In genomic region chr20:50609438-50609989, GRCh38 we compare ENCODE assay signal across 15 cellular contexts.
A peak's percentile ranks its signal among the peaks of the same experiment; 100 is the strongest.
DNase-seq lines count a peak whose midpoint lies in the region; ATAC-seq, FAIRE-seq and TF ChIP-seq lines count a peak whose summit lies in the region.
"Had no signal": no experiment of that assay in that cellular context is flagged by ENCODE, and none has a peak within 500 bp of the region (broad histone marks: within the 10 kb centered on the region; RNA-seq: fewer than 3 reads in every experiment).

No MANE protein-coding gene starts in this region.

- H3K79me1 ChIP-seq in IMR-90 (ENCODE audit: low read depth in 1 of 2, low read length in 2 of 2) (no peaks in the 10 kb centered on the region), mesenchymal stem cell (replicated peaks; ENCODE audit: low read length, poor library complexity, severe bottlenecking) (no peaks in the 10 kb centered on the region)

- H3K4me3 ChIP-seq in HepG2 (replicated peaks in 1 of 3; ENCODE audit: insufficient read depth in 1 of 3, low read depth in 2 of 3, low read length in 3 of 3) = no peak overlapping the region
- H3K4me3 ChIP-seq in right lobe of liver = no peak overlapping the region
- no peak overlapping the region for H3K4me3 ChIP-seq in IMR-90 (ENCODE audit: insufficient read depth, low read depth, low read length)
- no peak overlapping the region for H3K4me3 ChIP-seq in mesenchymal stem cell (ENCODE audit: insufficient read depth in 1 of 2, low read depth in 1 of 2, low read length in 2 of 2)
- H3K4me3 ChIP-seq in endodermal cell (ENCODE audit: low read length) = no peak overlapping the region
- H3K4me3 ChIP-seq: BLaER1 treated with 17β-estradiol and CSF1 and Interleukin-3, amounts not matched to agents 10 nM and 100 nM; HAP-1 had no signal

- no peak overlapping the region for H3K56ac ChIP-seq in IMR-90 (ENCODE audit: extremely low read depth, insufficient read depth, low read length)

- no peak overlapping the region for H2BK20ac ChIP-seq in IMR-90 (ENCODE audit: low read depth, low read length)

- H3K18ac ChIP-seq in IMR-90 (ENCODE audit: low read depth, low read length) (no peak overlapping the region), mesenchymal stem cell (ENCODE audit: low read depth in 1 of 2, low read length in 2 of 2) (no peak overlapping the region)

- no peak overlapping the region for H3K23ac ChIP-seq in IMR-90 (ENCODE audit: low read depth, low read length)
- H3K23ac ChIP-seq in mesenchymal stem cell (ENCODE audit: low read length in 2 of 2) = no peak overlapping the region

- POLR2A ChIA-PET in HepG2 (lab: Yijun Ruan, JAX) = no interaction called here
- POLR2A ChIA-PET in IMR-90 (lab: Charles Lee; ENCODE audit: unreplicated experiment) = no interaction called here

- H3K9me3 ChIP-seq in HepG2 (ENCODE audit: low read length) (no peaks in the 10 kb centered on the region), right lobe of liver (no peaks in the 10 kb centered on the region), IMR-90 (ENCODE audit: control insufficient read depth, insufficient read depth, low read length) (no peaks in the 10 kb centered on the region), mesenchymal stem cell (ENCODE audit: control insufficient read depth, low read length) (no peaks in the 10 kb centered on the region), endodermal cell (ENCODE audit: control insufficient read depth, low read length) (no peaks in the 10 kb centered on the region)
- H3K9me3 ChIP-seq: BLaER1 treated with 17β-estradiol and CSF1 and Interleukin-3, amounts not matched to agents 10 nM and 100 nM; HAP-1 had no signal

- ATAC-seq in HepG2 = peak; percentile 11
- ATAC-seq in right lobe of liver = no peak
- ATAC-seq in IMR-90 (ENCODE audit: low read depth) = no peak
- ATAC-seq: CD8-positive, alpha-beta T cell had no signal

- H3K27ac ChIP-seq in HepG2 (ENCODE audit: extremely low read length, insufficient read depth, low read length) (no peak overlapping the region), right lobe of liver (no peak overlapping the region), IMR-90 (ENCODE audit: insufficient read depth, low read length) (no peak overlapping the region), mesenchymal stem cell (ENCODE audit: low read length, poor library complexity, severe bottlenecking) (no peak overlapping the region), endodermal cell (ENCODE audit: low read depth, low read length) (no peak overlapping the region)
- H3K27ac ChIP-seq: BLaER1 treated with 17β-estradiol and CSF1 and Interleukin-3, amounts not matched to agents 10 nM and 100 nM had no signal

- H3K9me3 Mint-ChIP-seq in endodermal cell = no peaks in the 10 kb centered on the region
- H3K9me3 Mint-ChIP-seq: CD8-positive, alpha-beta T cell had no signal

- dilution Hi-C loops in IMR-90 (cut with HindIII; ENCODE audit: low sequenced_read_pairs, unreplicated experiment) = no loop called here

- DNase-seq in HepG2 (ENCODE audit: low spot score) (no peak), right lobe of liver (no peak), IMR-90 (no peak), mesenchymal stem cell (no peak), NCI-H2029 treated with DMSO at 0.1 percent for 48 hours (lab: John Stamatoyannopoulos, UW) (no peak), endodermal cell (no peak), AG08396 (ENCODE audit: low spot score) (no peak)
- DNase-seq: Calu3; CD8-positive, alpha-beta T cell; DMS79 treated with DMSO at 0.1 percent for 48 hours; GF-D8 had no signal

- in situ Hi-C loops in HepG2 (cut with HindIII; ENCODE audit: extremely low pct_ligation_motif_present, low pct_unique_long_range_greater_than_20kb) = no loop called here
- in situ Hi-C loops in IMR-90 (cut with MboI; ENCODE audit: low sequenced_read_pairs) = no loop called here

- no peak for TF ChIP-seq EP300 in HepG2 (IDR thresholded peaks at IDR 0.05; ENCODE audit: low read depth in 2 of 2, low read length in 2 of 2)
- TF ChIP-seq EP300 in HepG2 (CRISPR knock-in tag; IDR thresholded peaks at IDR 0.05; ENCODE audit: borderline replicate concordance) = no peak

- no peak overlapping the region for H2AFZ ChIP-seq in HepG2 (ENCODE audit: low read length)
- peak overlapping the region; percentile 58 for H2AFZ ChIP-seq in IMR-90 (replicated peaks; ENCODE audit: low read length, poor library complexity)
- H2AFZ ChIP-seq in mesenchymal stem cell (ENCODE audit: low read depth, low read length) = no peak overlapping the region

- H2BK12ac ChIP-seq in mesenchymal stem cell (ENCODE audit: low read length in 2 of 2) = no peak overlapping the region

- TF ChIP-seq CTCF in HepG2 (CRISPR knock-in tag; IDR thresholded peaks at IDR 0.05) (no peak), right lobe of liver (IDR thresholded peaks at IDR 0.05) (no peak), IMR-90 (conservative IDR thresholded peaks at IDR 0.05; ENCODE audit: low read depth, low read length) (no peak), endodermal cell (conservative IDR thresholded peaks at IDR 0.05) (no peak)

- H2BK5ac ChIP-seq in IMR-90 (ENCODE audit: low read depth, low read length, poor library complexity, severe bottlenecking) (no peak overlapping the region), mesenchymal stem cell (ENCODE audit: low read depth, low read length, poor library complexity, severe bottlenecking) (no peak overlapping the region)

- no peaks in the 10 kb centered on the region for H3K9me1 ChIP-seq in IMR-90 (ENCODE audit: insufficient read depth, low read length)

- TF ChIP-seq POLR2A in HepG2 (IDR thresholded peaks at IDR 0.05; ENCODE audit: insufficient read depth in 1 of 2, low read depth in 2 of 2, low read length in 2 of 2) (no peak), right lobe of liver (IDR thresholded peaks at IDR 0.05) (no peak), IMR-90 (IDR thresholded peaks at IDR 0.05; ENCODE audit: low read depth, low read length) (no peak)

- H3K36me3 ChIP-seq in HepG2 (replicated peaks in 1 of 2; ENCODE audit: control insufficient read depth in 1 of 2, insufficient read depth in 2 of 2, low read length in 2 of 2) (no peaks in the 10 kb centered on the region), right lobe of liver (no peaks in the 10 kb centered on the region), IMR-90 (ENCODE audit: control insufficient read depth, insufficient read depth, low read length) (peaks cover 4% of the 10 kb centered on the region; the same call in 1 of the 2 replicates), mesenchymal stem cell (ENCODE audit: control insufficient read depth in 1 of 2, insufficient read depth in 2 of 2, low read depth in 1 of 2, low read length in 2 of 2) (peaks cover 59 to 88% of the 10 kb centered on the region in 2 experiments), endodermal cell (ENCODE audit: control insufficient read depth, insufficient read depth, low read length) (no peaks in the 10 kb centered on the region)
- H3K36me3 ChIP-seq: BLaER1 treated with 17β-estradiol and CSF1 and Interleukin-3, amounts not matched to agents 10 nM and 100 nM; HAP-1 had no signal

- no peak for TF ChIP-seq RAD21 in HepG2 (CRISPR knock-in tag; IDR thresholded peaks at IDR 0.05)
- no peak for TF ChIP-seq RAD21 in IMR-90 (IDR thresholded peaks at IDR 0.05; ENCODE audit: low read length)

- no peak for FAIRE-seq in HepG2 (lab: Jason Lieb, UNC)
- FAIRE-seq: H1 had no signal

- no peaks in the 10 kb centered on the region for H3K27me3 Mint-ChIP-seq in endodermal cell (ENCODE audit: insufficient read depth)
- H3K27me3 Mint-ChIP-seq: B cell had no signal

- H4K91ac ChIP-seq in IMR-90 (ENCODE audit: insufficient read depth, low read depth, low read length) = no peak overlapping the region
- no peak overlapping the region for H4K91ac ChIP-seq in mesenchymal stem cell (ENCODE audit: low read length)

- no peak overlapping the region for H2BK15ac ChIP-seq in IMR-90 (ENCODE audit: low read depth, low read length)
- H2BK15ac ChIP-seq in mesenchymal stem cell (ENCODE audit: low read depth, poor library complexity, severe bottlenecking) = peak overlapping the region; percentile 26

- H3K4me1 ChIP-seq in HepG2 (ENCODE audit: insufficient read depth, low read length) (no peaks in the 10 kb centered on the region; the same call in 1 of the 2 replicates), right lobe of liver (peaks cover 0 to 18% (median 4%) of the 10 kb centered on the region in 4 donors), IMR-90 (ENCODE audit: control insufficient read depth, insufficient read depth, low read length) (0 out of 2 replicates have a peak, but pooled peaks cover 4% of the 10 kb centered on the region), mesenchymal stem cell (ENCODE audit: control insufficient read depth, insufficient read depth, low read depth, low read length) (peaks cover 6% of the 10 kb centered on the region), endodermal cell (ENCODE audit: control insufficient read depth, insufficient read depth, low read length) (no peaks in the 10 kb centered on the region)
- H3K4me1 ChIP-seq: HAP-1 had no signal

- H3K27me3 ChIP-seq in HepG2 (ENCODE audit: control insufficient read depth in 1 of 2, insufficient read depth in 2 of 2, low read length in 2 of 2) (peaks cover 7 to 11% of the 10 kb centered on the region in 2 experiments; a peak in 1 of 5 replicates), right lobe of liver (no peaks in the 10 kb centered on the region), IMR-90 (ENCODE audit: control insufficient read depth, insufficient read depth, low read length) (no peaks in the 10 kb centered on the region), mesenchymal stem cell (ENCODE audit: control insufficient read depth in 1 of 2, insufficient read depth in 1 of 2, low read length in 2 of 2) (no peaks in the 10 kb centered on the region), endodermal cell (ENCODE audit: control insufficient read depth, insufficient read depth, low read length, poor library complexity, severe bottlenecking) (no peaks in the 10 kb centered on the region)
- H3K27me3 ChIP-seq: BLaER1 treated with 17β-estradiol and CSF1 and Interleukin-3, amounts not matched to agents 10 nM and 100 nM had no signal

- H3K9ac ChIP-seq in HepG2 (ENCODE audit: insufficient read depth, low read depth, low read length) (no peak overlapping the region), IMR-90 (ENCODE audit: low read depth, low read length) (no peak overlapping the region), mesenchymal stem cell (ENCODE audit: low read length) (no peak overlapping the region), endodermal cell (ENCODE audit: extremely low read depth, low read length, poor library complexity, severe bottlenecking) (no peak overlapping the region)

- no peak overlapping the region for H3K14ac ChIP-seq in IMR-90 (replicated peaks; ENCODE audit: low read depth, low read length)
- no peak overlapping the region for H3K14ac ChIP-seq in mesenchymal stem cell (ENCODE audit: low read length in 2 of 2)

- H2AK9ac ChIP-seq in IMR-90 (replicated peaks; ENCODE audit: low read depth, low read length, poor library complexity) = no peak overlapping the region

- H4K8ac ChIP-seq in IMR-90 (ENCODE audit: low read depth in 2 of 2, low read length in 2 of 2) = no peak overlapping the region
- no peak overlapping the region for H4K8ac ChIP-seq in mesenchymal stem cell (ENCODE audit: low read length)

- BruUV-seq in HepG2 (replicated peaks; lab: Mats Ljungman, UMichigan) (no TSS peak), IMR-90 (replicated peaks; lab: Mats Ljungman, UMichigan) (no TSS peak)

- H2BK120ac ChIP-seq in IMR-90 (ENCODE audit: low read depth, low read length) (no peak overlapping the region), mesenchymal stem cell (ENCODE audit: low read depth, low read length) (no peak overlapping the region)

- no peak overlapping the region for H3K27ac Mint-ChIP-seq in endodermal cell
- H3K27ac Mint-ChIP-seq: B cell; CD8-positive, alpha-beta T cell had no signal

- H2AK5ac ChIP-seq in IMR-90 (ENCODE audit: low read depth, low read length) (no peak overlapping the region), mesenchymal stem cell (ENCODE audit: low read length, severe bottlenecking) (no peak overlapping the region)

- no peaks in the 10 kb centered on the region for H4K20me1 ChIP-seq in HepG2 (ENCODE audit: insufficient read depth, low read length)
- no peaks in the 10 kb centered on the region for H4K20me1 ChIP-seq in IMR-90 (ENCODE audit: insufficient read depth, low read length)
- H4K20me1 ChIP-seq: BLaER1 treated with 17β-estradiol and CSF1 and Interleukin-3, amounts not matched to agents 10 nM and 100 nM had no signal

- no peak overlapping the region for H4K5ac ChIP-seq in IMR-90 (ENCODE audit: low read depth, low read length)

- no peaks in the 10 kb centered on the region for H3K36me3 Mint-ChIP-seq in endodermal cell (ENCODE audit: low read depth)
- H3K36me3 Mint-ChIP-seq: CD8-positive, alpha-beta T cell had no signal

- no peaks in the 10 kb centered on the region for H3K79me2 ChIP-seq in HepG2 (ENCODE audit: insufficient read depth, low read length)

- 80% methylated on average over 20 of the region's 28 CpGs for WGBS in HepG2 (ENCODE audit: low lambda C conversion rate)
- no CpG with 5 or more reads among the region's 28 CpGs for WGBS in right lobe of liver (ENCODE audit: insufficient coverage, low coverage, low lambda C conversion rate, missing lambda C conversion rate)
- 91% methylated on average over 27 of the region's 28 CpGs; no CpG with 5 or more reads in 1 of the 2 experiments for WGBS in IMR-90 (ENCODE audit: extremely low coverage in 2 of 2, insufficient read length in 1 of 2), 2 experiments
- 94% methylated on average over 28 of the region's 28 CpGs for WGBS in mesenchymal stem cell
- WGBS in endodermal cell (ENCODE audit: insufficient coverage in 1 of 2, insufficient read length in 1 of 2), 2 experiments = 85 to 93% methylated on average over 8 to 28 of the region's 28 CpGs

- H3K4me2 ChIP-seq in HepG2 (ENCODE audit: low read depth, low read length) (no peak overlapping the region), IMR-90 (ENCODE audit: low read depth, low read length) (no peak overlapping the region), mesenchymal stem cell (ENCODE audit: low read length, poor library complexity, severe bottlenecking) (no peak overlapping the region)
- H3K4me2 ChIP-seq: BLaER1 treated with 17β-estradiol and CSF1 and Interleukin-3, amounts not matched to agents 10 nM and 100 nM had no signal

- H3K4me3 Mint-ChIP-seq in endodermal cell = no peak overlapping the region
- H3K4me3 Mint-ChIP-seq: B cell; CD8-positive, alpha-beta T cell had no signal

- intact Hi-C loops in HepG2 (cut with micrococcal nuclease; ENCODE audit: unreplicated experiment) (no loop called here), right lobe of liver (cut with DNase I) (no loop called here), IMR-90 (cut with micrococcal nuclease) (no loop called here)

- H3K4me1 Mint-ChIP-seq in endodermal cell = peaks cover 4% of the 10 kb centered on the region
- H3K4me1 Mint-ChIP-seq: B cell had no signal

- CTCF ChIA-PET in HepG2 (lab: Yijun Ruan, JAX; ENCODE audit: low intra/inter-chr PET ratio, low total read pairs) (interaction anchor here (1.1 kb wide), 1 partner anchor 423 kb away, joined by 3 read pairs; no protein-coding TSS in a partner anchor), IMR-90 (lab: Yijun Ruan, JAX) (no interaction called here)

- H3K4ac ChIP-seq in IMR-90 (ENCODE audit: low read depth, low read length) (no peak overlapping the region), mesenchymal stem cell (ENCODE audit: low read depth in 1 of 2, low read length in 2 of 2) (no peak overlapping the region)
